8 cellular contexts compared by ENCODE assay signal in the genomic region with DNA sequence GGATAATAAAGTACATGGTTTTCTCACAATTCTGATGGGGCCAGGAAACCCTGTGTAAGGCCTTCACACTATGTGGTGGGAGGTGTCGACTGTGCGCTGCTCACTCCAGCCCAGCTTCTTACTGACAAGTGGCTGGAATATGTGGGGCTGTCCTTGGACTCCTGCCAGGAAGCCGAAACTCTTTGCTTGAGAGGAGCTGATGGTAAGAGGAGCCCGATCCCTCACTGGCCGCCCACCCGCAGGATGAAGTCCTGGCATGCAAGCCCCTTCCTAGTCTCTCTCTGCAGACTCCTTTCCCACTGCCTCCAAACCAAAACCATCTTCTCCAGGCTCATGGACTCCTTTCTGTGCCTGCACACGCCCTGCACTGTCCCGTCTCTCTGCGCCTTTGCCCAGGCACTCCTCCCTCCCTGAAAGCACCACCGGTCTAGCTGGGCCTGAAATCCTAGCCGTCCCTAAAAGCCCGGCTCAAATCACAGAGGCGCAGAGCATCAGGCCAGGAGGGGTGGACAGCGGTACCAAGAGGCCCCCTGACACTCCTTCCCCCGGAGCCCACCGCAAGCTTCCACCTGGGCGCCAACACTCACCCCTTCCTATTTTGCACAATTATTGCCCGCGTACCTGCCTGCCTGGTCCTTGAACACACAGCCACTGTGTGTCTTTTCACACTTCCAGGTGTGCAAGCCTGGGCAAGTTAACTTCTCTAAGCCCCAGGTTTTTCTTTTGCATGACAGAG.
DNase-seq lines count a peak whose midpoint lies in the region; FAIRE-seq and TF ChIP-seq lines count a peak whose summit lies in the region.
"Not testable (repeated sequence)": the region's sequence is repeated elsewhere in the genome, so short reads cannot be mapped to it uniquely, and the experiment has no call there.

No MANE protein-coding gene starts in this region.

- 11 to 22% (median 19%) methylated on average over 16 to 19 of the region's 19 CpGs for whole genome bisulfite sequencing in small intestine, 3 donors

- H3K36me3 ChIP-seq in muscle layer of colon (ENCODE audit: insufficient read depth, low read length), result peaks cover 23% of the 10 kb centered on the region
- H3K36me3 ChIP-seq in small intestine (ENCODE audit: control insufficient read depth in 2 of 2, insufficient read depth in 2 of 2, low read length in 2 of 2), result peaks cover 4 to 13% of the 10 kb centered on the region in 2 donors

- peak; percentile 54 for DNase-seq in AG04450 (ENCODE audit: low read depth, low spot score)
- not testable (repeated sequence) for DNase-seq in GM19239 (ENCODE audit: insufficient read length, low spot score)
- DNase-seq in NCI-H2227 treated with DMSO at 0.1 percent for 48 hours (lab: John Stamatoyannopoulos, UW), result peak; percentile 37
- DNase-seq in activated CD4-positive, alpha-beta T cell treated with anti-CD3 and anti-CD28 coated beads for 48 hours, result peak; percentile 19
- peak; percentile 86 for DNase-seq in choroid plexus epithelial cell (ENCODE audit: low read depth)
- DNase-seq in cardiac septum (ENCODE audit: low spot score), result peak; percentile 79
- peak; percentile 6 for DNase-seq in small intestine

- H3K9me3 ChIP-seq in AG04450 (ENCODE audit: control insufficient read depth, insufficient read depth, low read length); muscle layer of colon (ENCODE audit: low read length); small intestine (ENCODE audit: control insufficient read depth, low read depth): not testable (repeated sequence)

- CTCF ChIA-PET in AG04450 (lab: Charles Lee), result interaction anchor here (0.6 to 1.6 kb wide), 5 partner anchors 25 to 1028 kb away, joined by 3 to 5 read pairs (median 4); no protein-coding TSS in a partner anchor

- not testable (repeated sequence) for TF ChIP-seq CTCF in AG04450 (IDR thresholded peaks at IDR 0.05; ENCODE audit: low read depth, low read length); choroid plexus epithelial cell (conservative IDR thresholded peaks at IDR 0.05; ENCODE audit: low read depth, low read length)

- intact Hi-C loops in cardiac septum (cut with DNase I), result not testable (repeated sequence)

- H3K9ac ChIP-seq in muscle layer of colon (ENCODE audit: low read length), result peak overlapping the region; percentile 71

- POLR2A ChIA-PET in AG04450 (lab: Yijun Ruan, JAX), result interaction anchor here (0.6 kb wide), 1 partner anchor 476 kb away, joined by 6 read pairs; no protein-coding TSS in a partner anchor

- peak; percentile 28 for FAIRE-seq in GM19239 (lab: Jason Lieb, UNC)
- FAIRE-seq in small intestine (lab: Jason Lieb, UNC), result not testable (repeated sequence)

- H3K4me1 ChIP-seq in muscle layer of colon (ENCODE audit: insufficient read depth, low read length), result peaks cover 18% of the 10 kb centered on the region
- H3K4me1 ChIP-seq in small intestine (ENCODE audit: control insufficient read depth in 2 of 2, insufficient read depth in 1 of 2, low read depth in 1 of 2, low read length in 1 of 2), result not testable (repeated sequence)

- not testable (repeated sequence) for H3K27me3 ChIP-seq in AG04450 (ENCODE audit: control insufficient read depth, insufficient read depth, low read length); muscle layer of colon (ENCODE audit: control insufficient read depth in 1 of 2, insufficient read depth in 2 of 2, low read length in 2 of 2); small intestine (ENCODE audit: control insufficient read depth in 2 of 2, insufficient read depth in 2 of 2, low read length in 2 of 2)

- H3K27ac ChIP-seq in AG04450 (ENCODE audit: low read depth, low read length), result not testable (repeated sequence)
- H3K27ac ChIP-seq in muscle layer of colon (ENCODE audit: low read depth, low read length) (peak overlapping the region; percentile 71), small intestine (ENCODE audit: low read depth in 1 of 2, low read length in 1 of 2) (peak overlapping the region; percentile 72 to 86)

- H3K4me3 ChIP-seq in AG04450 (ENCODE audit: low read depth, low read length) (peak overlapping the region; percentile 71), choroid plexus epithelial cell (ENCODE audit: low read depth, low read length) (peak overlapping the region; percentile 77), muscle layer of colon (ENCODE audit: low read depth in 1 of 2, low read length in 2 of 2) (peak overlapping the region; percentile 55 to 96), small intestine (ENCODE audit: low read depth in 1 of 2, low read length in 2 of 2) (peak overlapping the region; percentile 87 to 93)
